Comparison of ENCODE assay signal across 16 cellular contexts in genomic region chr21:45891388-45892155, GRCh38.
DNase-seq lines count a peak whose midpoint lies in the region; ATAC-seq, FAIRE-seq and TF ChIP-seq lines count a peak whose summit lies in the region.
"Had no signal": no experiment of that assay in that cellular context is flagged by ENCODE, and none has a peak within 500 bp of the region (broad histone marks: within the 10 kb centered on the region; RNA-seq: fewer than 3 reads in every experiment).

No MANE protein-coding gene starts in this region.

- TF ChIP-seq POLR2A in right lobe of liver (IDR thresholded peaks at IDR 0.05) (no peak), HepG2 (IDR thresholded peaks at IDR 0.05; ENCODE audit: insufficient read depth in 1 of 2, low read depth in 2 of 2, low read length in 2 of 2) (no peak)

- H3K9me3 ChIP-seq in right lobe of liver (no peaks in the 10 kb centered on the region), HepG2 (ENCODE audit: low read length) (no peaks in the 10 kb centered on the region), PC-9 (ENCODE audit: insufficient read depth, low read depth) (no peaks in the 10 kb centered on the region), keratinocyte (ENCODE audit: control insufficient read depth, low read depth, low read length) (no peaks in the 10 kb centered on the region)
- H3K9me3 ChIP-seq: mucosa of descending colon, sigmoid colon had no signal

- WGBS in right lobe of liver (ENCODE audit: insufficient coverage, low coverage, low lambda C conversion rate, missing lambda C conversion rate): 55% methylated on average over 14 of the region's 26 CpGs
- 51% methylated on average over 19 of the region's 26 CpGs for WGBS in HepG2 (ENCODE audit: low lambda C conversion rate)

- H3K4me1 ChIP-seq in right lobe of liver (no peaks in the 10 kb centered on the region), HepG2 (ENCODE audit: insufficient read depth, low read length) (no peaks in the 10 kb centered on the region), PC-9 (replicated peaks; ENCODE audit: insufficient read depth) (peaks cover 15% of the 10 kb centered on the region), keratinocyte (ENCODE audit: control insufficient read depth, extremely low read depth, insufficient read depth, low read length) (peaks cover 11% of the 10 kb centered on the region)

- ATAC-seq in right lobe of liver (no peak), HepG2 (no peak)
- ATAC-seq: PC-3, WTC11 had no signal

- CTCF ChIA-PET in HepG2 (lab: Yijun Ruan, JAX; ENCODE audit: low intra/inter-chr PET ratio, low total read pairs): no interaction called here
- CTCF ChIA-PET in PC-9 (lab: Charles Lee): no interaction called here

- no peak for TF ChIP-seq EP300 in HepG2 (IDR thresholded peaks at IDR 0.05; ENCODE audit: low read depth in 2 of 2, low read length in 2 of 2)
- no peak for TF ChIP-seq EP300 in HepG2 (CRISPR knock-in tag; IDR thresholded peaks at IDR 0.05; ENCODE audit: borderline replicate concordance)

- H3K9ac ChIP-seq in HepG2 (ENCODE audit: insufficient read depth, low read depth, low read length) (no peak overlapping the region), keratinocyte (ENCODE audit: control insufficient read depth, extremely low read depth, insufficient read depth, low read length) (no peak overlapping the region)

- no peak overlapping the region for H3K4me3 ChIP-seq in right lobe of liver
- H3K4me3 ChIP-seq in HepG2 (replicated peaks in 1 of 3; ENCODE audit: insufficient read depth in 1 of 3, low read depth in 2 of 3, low read length in 3 of 3): no peak overlapping the region
- H3K4me3 ChIP-seq in PC-9: peak overlapping the region; percentile 24; the same call in 1 of the 2 replicates
- no peak overlapping the region for H3K4me3 ChIP-seq in keratinocyte (ENCODE audit: control insufficient read depth in 2 of 3, extremely low read depth in 1 of 3, insufficient read depth in 2 of 3, low read depth in 1 of 3, low read length in 3 of 3)
- H3K4me3 ChIP-seq: mucosa of descending colon had no signal

- H4K20me1 ChIP-seq in HepG2 (ENCODE audit: insufficient read depth, low read length): no peaks in the 10 kb centered on the region
- H4K20me1 ChIP-seq in PC-9 (ENCODE audit: insufficient read depth): no peaks in the 10 kb centered on the region
- no peaks in the 10 kb centered on the region for H4K20me1 ChIP-seq in keratinocyte (ENCODE audit: control insufficient read depth, extremely low read depth, insufficient read depth, low read length)

- H3K4me2 ChIP-seq in HepG2 (ENCODE audit: low read depth, low read length) (no peak overlapping the region), PC-9 (peak overlapping the region; percentile 66), keratinocyte (ENCODE audit: control insufficient read depth, extremely low read depth, insufficient read depth, low read depth, low read length) (peak overlapping the region; percentile 29)

- in situ Hi-C loops in HepG2 (cut with HindIII; ENCODE audit: extremely low pct_ligation_motif_present, low pct_unique_long_range_greater_than_20kb): no loop called here

- DNase-seq in right lobe of liver (peak in 2 of 3 donors; percentile 14 to 40), HepG2 (ENCODE audit: low spot score) (no peak), PC-9 (peak in 1 of 2 experiments; percentile 70), keratinocyte (ENCODE audit: low read depth, low spot score) (no peak), NCI-H69 (lab: John Stamatoyannopoulos, UW) (no peak), Ammon's horn (ENCODE audit: low spot score) (no peak), DMS53 treated with DMSO at 0.1 percent for 48 hours (lab: John Stamatoyannopoulos, UW; ENCODE audit: unreplicated experiment) (no peak)
- DNase-seq: DMS79; effector CD4-positive, alpha-beta T cell; NCI-H1048; occipital lobe; PC-3; sigmoid colon; stimulated activated CD4-positive, alpha-beta T cell treated with anti-CD3 and anti-CD28 coated beads, Interleukin-2, amount 100 ng/mL, for 48 hours had no signal

- TF ChIP-seq CTCF in right lobe of liver (IDR thresholded peaks at IDR 0.05): no peak
- no peak for TF ChIP-seq CTCF in HepG2 (CRISPR knock-in tag; IDR thresholded peaks at IDR 0.05)
- TF ChIP-seq CTCF in PC-9 (conservative IDR thresholded peaks at IDR 0.05): no peak
- TF ChIP-seq CTCF in keratinocyte (optimal IDR thresholded peaks at IDR 0.05 in 1 of 3, IDR thresholded peaks at IDR 0.05 in 1 of 3, conservative IDR thresholded peaks at IDR 0.05 in 1 of 3; ENCODE audit: extremely low read depth in 1 of 3, insufficient read depth in 2 of 3, low read length in 3 of 3): no peak

- intact Hi-C loops in right lobe of liver (cut with DNase I) (no loop called here), HepG2 (cut with micrococcal nuclease; ENCODE audit: unreplicated experiment) (no loop called here), PC-9 (cut with micrococcal nuclease; ENCODE audit: unreplicated experiment) (no loop called here)

- H3K9me1 ChIP-seq in keratinocyte (ENCODE audit: control insufficient read depth, extremely low read depth, insufficient read depth, low read length): no peaks in the 10 kb centered on the region

- TF ChIP-seq RAD21 in HepG2 (CRISPR knock-in tag; IDR thresholded peaks at IDR 0.05): no peak

- POLR2A ChIA-PET in HepG2 (lab: Yijun Ruan, JAX): no interaction called here
- POLR2A ChIA-PET in PC-9 (lab: Charles Lee; ENCODE audit: unreplicated experiment): no interaction called here

- no TSS peak for BruUV-seq in HepG2 (replicated peaks; lab: Mats Ljungman, UMichigan)
- BruUV-seq in PC-9 (replicated peaks; lab: Mats Ljungman, UMichigan): no TSS peak

- no peaks in the 10 kb centered on the region for H3K9me2 ChIP-seq in PC-9 (ENCODE audit: insufficient read depth)

- FAIRE-seq in HepG2 (lab: Jason Lieb, UNC) (no peak), keratinocyte (lab: Jason Lieb, UNC) (no peak)

- H3K27me3 ChIP-seq in right lobe of liver: no peaks in the 10 kb centered on the region
- peaks cover 19 to 74% of the 10 kb centered on the region in 2 experiments; a peak in 4 of 5 replicates for H3K27me3 ChIP-seq in HepG2 (ENCODE audit: control insufficient read depth in 1 of 2, insufficient read depth in 2 of 2, low read length in 2 of 2)
- no peaks in the 10 kb centered on the region for H3K27me3 ChIP-seq in PC-9 (ENCODE audit: insufficient read depth, low read depth)
- peaks cover 20% of the 10 kb centered on the region for H3K27me3 ChIP-seq in keratinocyte (ENCODE audit: control insufficient read depth, extremely low read depth, insufficient read depth, low read length)

- no peaks in the 10 kb centered on the region for H3K36me3 ChIP-seq in right lobe of liver
- no peaks in the 10 kb centered on the region for H3K36me3 ChIP-seq in HepG2 (replicated peaks in 1 of 2; ENCODE audit: control insufficient read depth in 1 of 2, insufficient read depth in 2 of 2, low read length in 2 of 2)
- no peaks in the 10 kb centered on the region for H3K36me3 ChIP-seq in PC-9 (ENCODE audit: low read depth)
- H3K36me3 ChIP-seq in keratinocyte (ENCODE audit: control insufficient read depth in 2 of 2, extremely low read depth in 1 of 2, insufficient read depth in 2 of 2, low read length in 2 of 2): no peaks in the 10 kb centered on the region

- H3F3A ChIP-seq in PC-9 (ENCODE audit: insufficient read depth, low read depth): peaks cover 3% of the 10 kb centered on the region; the same call in 1 of the 2 replicates

- H2AFZ ChIP-seq in HepG2 (ENCODE audit: low read length) (no peak overlapping the region), PC-9 (peak overlapping the region; percentile 45; the same call in 1 of the 2 replicates), keratinocyte (ENCODE audit: control insufficient read depth, low read length) (no peak overlapping the region)

- dilution Hi-C loops in keratinocyte (cut with MboI; ENCODE audit: extremely low pct_ligation_motif_present, low sequenced_read_pairs): no loop called here

- H3K79me2 ChIP-seq in HepG2 (ENCODE audit: insufficient read depth, low read length) (no peaks in the 10 kb centered on the region), PC-9 (ENCODE audit: low read depth) (no peaks in the 10 kb centered on the region), keratinocyte (ENCODE audit: control insufficient read depth, insufficient read depth, low read length) (no peaks in the 10 kb centered on the region)

- H3K27ac ChIP-seq in right lobe of liver (no peak overlapping the region), HepG2 (ENCODE audit: extremely low read length, insufficient read depth, low read length) (no peak overlapping the region), PC-9 (peak overlapping the region; percentile 41), keratinocyte (ENCODE audit: control insufficient read depth, insufficient read depth, low read length) (no peak overlapping the region)

TF ChIP-seq in HepG2, 621 proteins besides CTCF, POLR2A, EP300 and RAD21:
- no peak for TF ChIP-seq ZNF678 (CRISPR knock-in tag; IDR thresholded peaks at IDR 0.05)
- TF ChIP-seq THAP7 (CRISPR knock-in tag; IDR thresholded peaks at IDR 0.05): no peak
- TF ChIP-seq MTA1 (CRISPR knock-in tag; IDR thresholded peaks at IDR 0.05; ENCODE audit: borderline replicate concordance): no peak
- TF ChIP-seq ZNF350 (CRISPR knock-in tag; IDR thresholded peaks at IDR 0.05; ENCODE audit: borderline replicate concordance, low read depth): no peak
- no peak for TF ChIP-seq SETDB1 (CRISPR knock-in tag; IDR thresholded peaks at IDR 0.05; ENCODE audit: borderline replicate concordance)
- no peak for TF ChIP-seq ZNF317 (CRISPR knock-in tag; IDR thresholded peaks at IDR 0.05)
- TF ChIP-seq MED13 (CRISPR knock-in tag; IDR thresholded peaks at IDR 0.05): no peak

Comparison
In these comparisons a context has a peak if more than half of its experiments do, and no peak if none do; other contexts are left out.
1. DNase-seq: peak in right lobe of liver (2 of 3); none in HepG2 (single experiment), keratinocyte (single experiment), NCI-H69 (single experiment), Ammon's horn (single experiment) and DMS53 treated with DMSO at 0.1 percent for 48 hours (single experiment).